In genomic region chr3:141366285-141367037, GRCh38 we compare ENCODE assay signal across 7 cellular contexts. TPM values are rescaled to one million over a fixed set of nuclear protein-coding genes. Genes with fewer than 3 reads are reported as not detected.
DNase-seq lines count a peak whose midpoint lies in the region; ATAC-seq and TF ChIP-seq lines count a peak whose summit lies in the region.

No MANE protein-coding gene starts in this region.

- no peak overlapping the region for H3K4me3 Mint-ChIP-seq in CD4-positive, alpha-beta memory T cell

- no peaks in the 10 kb centered on the region for H3K36me3 Mint-ChIP-seq in CD4-positive, alpha-beta memory T cell

- WGBS in upper lobe of left lung, 2 donors: 35 to 46% methylated on average over 5 of the region's 5 CpGs

- H3K4me1 ChIP-seq in breast epithelium (peaks cover 18 to 19% of the 10 kb centered on the region in 2 donors), lower lobe of right lung (peaks cover 49% of the 10 kb centered on the region), upper lobe of left lung (peaks cover 25 to 45% (median 37%) of the 10 kb centered on the region in 4 donors)
- no peaks in the 10 kb centered on the region for H3K4me1 ChIP-seq in CD4-positive, alpha-beta memory T cell (ENCODE audit: insufficient read depth, low read length)

- H3K27ac Mint-ChIP-seq in CD4-positive, alpha-beta memory T cell: no peak overlapping the region

- CTCF ChIA-PET in CD4-positive, alpha-beta memory T cell (lab: Charles Lee; ENCODE audit: partially characterized antibody): interaction anchor here (1.3 to 2.9 kb wide), 3 partner anchors 75 to 91 kb away, joined by 3 to 22 read pairs (median 4); no protein-coding TSS in a partner anchor

- H3K4me1 Mint-ChIP-seq in CD4-positive, alpha-beta memory T cell: peaks cover 5 to 11% (median 8%) of the 10 kb centered on the region in 4 donors

- H3K27ac ChIP-seq in breast epithelium: peak overlapping the region; percentile 99 to 100
- H3K27ac ChIP-seq in lower lobe of right lung: peak overlapping the region; percentile 93
- H3K27ac ChIP-seq in upper lobe of left lung: peak overlapping the region; percentile 92 to 96 (median 94)
- H3K27ac ChIP-seq in CD4-positive, alpha-beta memory T cell (ENCODE audit: low read depth, low read length): no peak overlapping the region

- peak in 2 of 4 donors; percentile 17 to 53 for TF ChIP-seq EP300 in upper lobe of left lung (IDR thresholded peaks at IDR 0.05)

- H3K27me3 ChIP-seq in breast epithelium (no peaks in the 10 kb centered on the region), lower lobe of right lung (ENCODE audit: low read depth) (no peaks in the 10 kb centered on the region), upper lobe of left lung (no peaks in the 10 kb centered on the region)
- H3K27me3 ChIP-seq in CD4-positive, alpha-beta memory T cell (ENCODE audit: insufficient read depth, low read length): no peaks in the 10 kb centered on the region

- intact Hi-C loops in breast epithelium (cut with DNase I; ENCODE audit: low total_unique reads) (loop anchor here (5.0 kb wide), 1 partner anchor 991 kb away; no protein-coding TSS in a partner anchor), lower lobe of right lung (cut with DNase I) (loop anchor here (10.0 kb wide), 1 partner anchor 58 kb away; no protein-coding TSS in a partner anchor)
- intact Hi-C loops in CD4-positive, alpha-beta memory T cell (cut with micrococcal nuclease): no loop called here

- peak; percentile 59 for DNase-seq in LoVo (ENCODE audit: low spot score)
- DNase-seq in breast epithelium (ENCODE audit: low spot score in 2 of 2): peak in 1 of 2 donors; percentile 87
- peak; percentile 64 for DNase-seq in lower lobe of right lung
- DNase-seq in upper lobe of left lung: peak in 1 of 2 donors; percentile 88
- no peak for DNase-seq in CD4-positive, alpha-beta memory T cell
- no peak for DNase-seq in HPDE6-E6E7 (ENCODE audit: extremely low spot score)
- DNase-seq in left lobe of liver (ENCODE audit: low spot score): no peak

- ATAC-seq in lower lobe of right lung (peak; percentile 39 to 46), upper lobe of left lung (ENCODE audit: low FRiP score in 2 of 2) (peak; percentile 12 to 51), left lobe of liver (no peak)

- peak in 1 of 3 donors; percentile 8 for TF ChIP-seq CTCF in breast epithelium (IDR thresholded peaks at IDR 0.05)
- TF ChIP-seq CTCF in lower lobe of right lung (IDR thresholded peaks at IDR 0.05): peak; percentile 6
- TF ChIP-seq CTCF in upper lobe of left lung (IDR thresholded peaks at IDR 0.05): peak in 2 of 6 experiments; percentile 18 to 24

- TF ChIP-seq POLR2A in breast epithelium (IDR thresholded peaks at IDR 0.05) (no peak), upper lobe of left lung (IDR thresholded peaks at IDR 0.05) (no peak)

- H3K4me3 ChIP-seq in breast epithelium (peak overlapping the region in 1 of 3 donors; percentile 34), lower lobe of right lung (no peak overlapping the region), upper lobe of left lung (no peak overlapping the region)
- H3K4me3 ChIP-seq in CD4-positive, alpha-beta memory T cell (ENCODE audit: low read length in 2 of 2): no peak overlapping the region

- POLR2A ChIA-PET in CD4-positive, alpha-beta memory T cell (lab: Charles Lee; ENCODE audit: partially characterized antibody): interaction anchor here (1.1 kb wide), 1 partner anchor 88 kb away, joined by 3 read pairs; no protein-coding TSS in a partner anchor

- H3K36me3 ChIP-seq in breast epithelium (no peaks in the 10 kb centered on the region), lower lobe of right lung (no peaks in the 10 kb centered on the region), upper lobe of left lung (peaks cover 0 to 4% (median 0%) of the 10 kb centered on the region in 4 donors)
- no peaks in the 10 kb centered on the region for H3K36me3 ChIP-seq in CD4-positive, alpha-beta memory T cell (ENCODE audit: insufficient read depth, low read length)

- H3K9me3 ChIP-seq in breast epithelium (no peaks in the 10 kb centered on the region), lower lobe of right lung (no peaks in the 10 kb centered on the region), upper lobe of left lung (no peaks in the 10 kb centered on the region)
- H3K9me3 ChIP-seq in CD4-positive, alpha-beta memory T cell (ENCODE audit: control insufficient read depth in 1 of 2, low read length in 2 of 2): no peaks in the 10 kb centered on the region

- H3K9me3 Mint-ChIP-seq in CD4-positive, alpha-beta memory T cell: peaks cover 0 to 6% (median 2%) of the 10 kb centered on the region in 8 donors

- H3K27me3 Mint-ChIP-seq in CD4-positive, alpha-beta memory T cell: peaks cover under 1 to 1% of the 10 kb centered on the region in 2 donors

RNA-seq across cellular contexts. Expression of gene ZBTB38, which starts 1.8 kb away (rescaled TPM):
- total RNA-seq in breast epithelium (100 to 1,000 TPM; 126 to 238 (median 138) TPM), lower lobe of right lung (89.6 TPM), upper lobe of left lung (100 to 1,000 TPM in 2 of 6 donors, 10 to 100 TPM in 4; 80.2 to 146 (median 91.8) TPM), left lobe of liver (26.6 TPM)
- total RNA-seq in CD4-positive, alpha-beta memory T cell: 10 to 100 TPM; 86.6 to 87.8 TPM
- polyA plus RNA-seq in CD4-positive, alpha-beta memory T cell: 100 to 1,000 TPM in 1 of 2 donors, 10 to 100 TPM in 1; 44.1 to 103 TPM

Comparison
In these comparisons a context has a peak if more than half of its experiments do, and no peak if none do; other contexts are left out.
1. DNase-seq: peak in LoVo (single experiment) and lower lobe of right lung (single experiment); none in CD4-positive, alpha-beta memory T cell (0 of 5), HPDE6-E6E7 (single experiment) and left lobe of liver (single experiment).